8 cellular contexts compared by ENCODE assay signal in the genomic region with DNA sequence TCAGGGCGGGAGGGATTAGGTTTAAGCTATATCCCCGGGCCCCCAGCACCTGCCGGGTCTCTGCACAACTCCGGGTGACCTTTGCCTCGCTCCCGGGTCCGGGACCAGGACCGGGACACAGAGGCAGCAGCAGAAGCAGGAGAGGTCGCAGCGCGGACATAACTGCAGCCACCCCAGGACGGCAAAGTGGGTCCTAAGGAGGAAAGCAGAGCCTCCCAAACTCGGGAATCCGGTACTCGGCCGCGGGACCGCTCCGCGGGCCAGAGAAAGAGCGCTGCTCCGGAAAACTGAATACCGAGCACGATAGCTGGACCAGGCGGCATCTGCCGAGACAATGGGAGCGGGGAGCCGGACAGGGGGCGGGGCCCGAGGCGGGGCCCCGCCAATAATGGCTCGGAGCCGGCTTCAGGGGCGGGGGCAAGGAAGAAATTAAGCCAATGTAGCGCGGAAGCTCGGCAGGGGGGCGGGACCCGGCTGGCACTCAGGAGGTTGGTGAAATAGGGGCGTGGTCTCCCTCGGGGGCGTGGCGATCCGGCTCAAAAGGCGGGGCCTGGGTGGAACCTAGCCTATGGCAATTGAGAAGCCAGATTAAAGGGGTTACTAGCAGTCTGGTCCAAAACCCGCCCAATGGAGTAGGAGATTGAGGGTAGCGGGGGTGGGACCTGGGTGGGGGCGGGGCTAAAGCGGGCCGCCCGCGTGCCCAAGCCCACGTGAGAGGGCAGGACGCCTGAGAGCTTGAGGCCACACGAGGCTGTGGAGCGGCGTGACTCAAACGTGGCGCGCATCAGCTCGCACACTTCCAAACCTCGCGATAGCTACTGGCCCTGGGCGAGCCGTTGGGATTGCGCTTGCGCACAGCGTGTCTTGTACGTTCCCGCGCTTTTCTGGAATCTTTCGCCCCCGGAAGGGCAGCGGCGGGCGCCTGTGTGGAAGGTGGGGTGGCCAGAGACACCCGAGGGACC. TPM values are rescaled to one million over a fixed set of nuclear protein-coding genes. Genes with fewer than 3 reads are reported as not detected.
DNase-seq lines count a peak whose midpoint lies in the region; ATAC-seq and TF ChIP-seq lines count a peak whose summit lies in the region.

A gene with protein sequence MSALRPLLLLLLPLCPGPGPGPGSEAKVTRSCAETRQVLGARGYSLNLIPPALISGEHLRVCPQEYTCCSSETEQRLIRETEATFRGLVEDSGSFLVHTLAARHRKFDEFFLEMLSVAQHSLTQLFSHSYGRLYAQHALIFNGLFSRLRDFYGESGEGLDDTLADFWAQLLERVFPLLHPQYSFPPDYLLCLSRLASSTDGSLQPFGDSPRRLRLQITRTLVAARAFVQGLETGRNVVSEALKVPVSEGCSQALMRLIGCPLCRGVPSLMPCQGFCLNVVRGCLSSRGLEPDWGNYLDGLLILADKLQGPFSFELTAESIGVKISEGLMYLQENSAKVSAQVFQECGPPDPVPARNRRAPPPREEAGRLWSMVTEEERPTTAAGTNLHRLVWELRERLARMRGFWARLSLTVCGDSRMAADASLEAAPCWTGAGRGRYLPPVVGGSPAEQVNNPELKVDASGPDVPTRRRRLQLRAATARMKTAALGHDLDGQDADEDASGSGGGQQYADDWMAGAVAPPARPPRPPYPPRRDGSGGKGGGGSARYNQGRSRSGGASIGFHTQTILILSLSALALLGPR (minus strand): TSS at position 342 of the 962 bp plus-strand sequence. CDS start 182 bp downstream, at position 160.
A gene with protein sequence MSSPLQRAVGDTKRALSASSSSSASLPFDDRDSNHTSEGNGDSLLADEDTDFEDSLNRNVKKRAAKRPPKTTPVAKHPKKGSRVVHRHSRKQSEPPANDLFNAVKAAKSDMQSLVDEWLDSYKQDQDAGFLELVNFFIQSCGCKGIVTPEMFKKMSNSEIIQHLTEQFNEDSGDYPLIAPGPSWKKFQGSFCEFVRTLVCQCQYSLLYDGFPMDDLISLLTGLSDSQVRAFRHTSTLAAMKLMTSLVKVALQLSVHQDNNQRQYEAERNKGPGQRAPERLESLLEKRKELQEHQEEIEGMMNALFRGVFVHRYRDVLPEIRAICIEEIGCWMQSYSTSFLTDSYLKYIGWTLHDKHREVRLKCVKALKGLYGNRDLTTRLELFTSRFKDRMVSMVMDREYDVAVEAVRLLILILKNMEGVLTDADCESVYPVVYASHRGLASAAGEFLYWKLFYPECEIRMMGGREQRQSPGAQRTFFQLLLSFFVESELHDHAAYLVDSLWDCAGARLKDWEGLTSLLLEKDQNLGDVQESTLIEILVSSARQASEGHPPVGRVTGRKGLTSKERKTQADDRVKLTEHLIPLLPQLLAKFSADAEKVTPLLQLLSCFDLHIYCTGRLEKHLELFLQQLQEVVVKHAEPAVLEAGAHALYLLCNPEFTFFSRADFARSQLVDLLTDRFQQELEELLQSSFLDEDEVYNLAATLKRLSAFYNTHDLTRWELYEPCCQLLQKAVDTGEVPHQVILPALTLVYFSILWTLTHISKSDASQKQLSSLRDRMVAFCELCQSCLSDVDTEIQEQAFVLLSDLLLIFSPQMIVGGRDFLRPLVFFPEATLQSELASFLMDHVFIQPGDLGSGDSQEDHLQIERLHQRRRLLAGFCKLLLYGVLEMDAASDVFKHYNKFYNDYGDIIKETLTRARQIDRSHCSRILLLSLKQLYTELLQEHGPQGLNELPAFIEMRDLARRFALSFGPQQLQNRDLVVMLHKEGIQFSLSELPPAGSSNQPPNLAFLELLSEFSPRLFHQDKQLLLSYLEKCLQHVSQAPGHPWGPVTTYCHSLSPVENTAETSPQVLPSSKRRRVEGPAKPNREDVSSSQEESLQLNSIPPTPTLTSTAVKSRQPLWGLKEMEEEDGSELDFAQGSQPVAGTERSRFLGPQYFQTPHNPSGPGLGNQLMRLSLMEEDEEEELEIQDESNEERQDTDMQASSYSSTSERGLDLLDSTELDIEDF (plus strand): TSS at position 879 of the 962 bp plus-strand sequence. CDS start 2,639 bp downstream, outside the sequence.

- CTCF ChIA-PET in activated naive CD4-positive, alpha-beta T cell treated with anti-CD3 and anti-CD28 coated beads, Interleukin-2, amount 10 ng/mL, durations not matched to agents 7 days and 5 days (lab: Charles Lee): interaction anchor here (1.3 to 2.5 kb wide), 3 partner anchors 10 to 34 kb away, joined by 4 to 8 read pairs (median 5); a partner anchor contains a TSS

- H3K4me3 Mint-ChIP-seq in HFFc6: peak within 1 kb of the TSS; percentile 85
- H3K4me3 Mint-ChIP-seq in activated naive CD4-positive, alpha-beta T cell treated with anti-CD3 and anti-CD28 coated beads, Interleukin-2, amount 10 ng/mL, durations not matched to agents 7 days and 5 days: peak within 1 kb of the TSS; percentile 75
- H3K4me3 Mint-ChIP-seq in glutamatergic neuron (ENCODE audit: unreplicated experiment): peak within 1 kb of the TSS; percentile 98

- no peaks in the 10 kb centered on the region for H4K20me1 ChIP-seq in osteoblast (ENCODE audit: insufficient read depth, low read length)

- peak within 1 kb of the TSS; percentile 94 for H2AFZ ChIP-seq in osteoblast (ENCODE audit: low read length)

- H3K27ac Mint-ChIP-seq in HFFc6 (no peak within 1 kb of the TSS), glutamatergic neuron (ENCODE audit: unreplicated experiment) (peak within 1 kb of the TSS; percentile 94)
- H3K27ac Mint-ChIP-seq in activated naive CD4-positive, alpha-beta T cell treated with anti-CD3 and anti-CD28 coated beads, Interleukin-2, amount 10 ng/mL, durations not matched to agents 7 days and 5 days: peak within 1 kb of the TSS; percentile 42

- H3K36me3 Mint-ChIP-seq in HFFc6 (ENCODE audit: low read depth) (no peaks in the 10 kb centered on the region), glutamatergic neuron (ENCODE audit: unreplicated experiment) (peaks cover 8% of the 10 kb centered on the region)
- H3K36me3 Mint-ChIP-seq in activated naive CD4-positive, alpha-beta T cell treated with anti-CD3 and anti-CD28 coated beads, Interleukin-2, amount 10 ng/mL, durations not matched to agents 7 days and 5 days: peaks cover 11% of the 10 kb centered on the region

- H3K27me3 ChIP-seq in osteoblast (ENCODE audit: insufficient read depth, low read length): peaks cover 5% of the 10 kb centered on the region
- H3K27me3 ChIP-seq in thoracic aorta (replicated peaks; ENCODE audit: insufficient read depth): no peaks in the 10 kb centered on the region

- H3K36me3 ChIP-seq in osteoblast (ENCODE audit: insufficient read depth, low read length) (no peaks in the 10 kb centered on the region), thoracic aorta (no peaks in the 10 kb centered on the region)

- H3K4me1 Mint-ChIP-seq in HFFc6 (ENCODE audit: low read depth): no peaks in the 10 kb centered on the region; the same call in 1 of the 2 replicates
- H3K4me1 Mint-ChIP-seq in activated naive CD4-positive, alpha-beta T cell treated with anti-CD3 and anti-CD28 coated beads, Interleukin-2, amount 10 ng/mL, durations not matched to agents 7 days and 5 days: peaks cover 74% of the 10 kb centered on the region
- H3K4me1 Mint-ChIP-seq in glutamatergic neuron (ENCODE audit: low read depth, unreplicated experiment): peaks cover 12% of the 10 kb centered on the region

- peaks cover 14% of the 10 kb centered on the region for H3K27me3 Mint-ChIP-seq in HFFc6 (ENCODE audit: insufficient read depth)
- H3K27me3 Mint-ChIP-seq in activated naive CD4-positive, alpha-beta T cell treated with anti-CD3 and anti-CD28 coated beads, Interleukin-2, amount 10 ng/mL, durations not matched to agents 7 days and 5 days: peaks cover 40% of the 10 kb centered on the region
- H3K27me3 Mint-ChIP-seq in glutamatergic neuron (ENCODE audit: unreplicated experiment): peaks cover 13% of the 10 kb centered on the region

- H3K79me2 ChIP-seq in osteoblast (ENCODE audit: insufficient read depth, low read length): no peaks in the 10 kb centered on the region

- no peaks in the 10 kb centered on the region for H3K9me3 ChIP-seq in osteoblast (ENCODE audit: low read depth, low read length)
- H3K9me3 ChIP-seq in thoracic aorta: no peaks in the 10 kb centered on the region

- peak within 1 kb of the TSS; percentile 76 for H3K4me3 ChIP-seq in osteoblast (ENCODE audit: insufficient read depth, low read length)
- H3K4me3 ChIP-seq in thoracic aorta: peak within 1 kb of the TSS; percentile 84

- H3K27ac ChIP-seq in osteoblast (ENCODE audit: low read depth, low read length): no peak within 1 kb of the TSS
- no peak within 1 kb of the TSS for H3K27ac ChIP-seq in thoracic aorta

- H3K4me1 ChIP-seq in osteoblast (ENCODE audit: insufficient read depth, low read length): peaks cover 5% of the 10 kb centered on the region
- peaks cover 6 to 14% of the 10 kb centered on the region in 2 donors for H3K4me1 ChIP-seq in thoracic aorta (ENCODE audit: control insufficient read depth in 1 of 2, low read depth in 2 of 2)

- DNase-seq in GM04504 (ENCODE audit: low read depth) (peak; percentile 91), HFFc6 (peak; percentile 91), NAMALWA (ENCODE audit: low spot score) (peak; percentile 100), SK-N-DZ (ENCODE audit: low spot score) (peak; percentile 97), glutamatergic neuron (peak; percentile 100), osteoblast (ENCODE audit: insufficient read length, low spot score, missing footprints) (peak; percentile 99), thoracic aorta (ENCODE audit: low spot score) (peak; percentile 78)
- peak; percentile 99 for DNase-seq in activated naive CD4-positive, alpha-beta T cell treated with anti-CD3 and anti-CD28 coated beads, Interleukin-2, amount 10 ng/mL, durations not matched to agents 7 days and 5 days

- no peak for TF ChIP-seq CTCF in HFFc6 (IDR thresholded peaks at IDR 0.05)
- TF ChIP-seq CTCF in glutamatergic neuron (IDR thresholded peaks at IDR 0.05; ENCODE audit: partially characterized antibody, unreplicated experiment): no peak
- no peak for TF ChIP-seq CTCF in osteoblast (IDR thresholded peaks at IDR 0.05; ENCODE audit: extremely low read depth, low read depth, low read length)
- no peak for TF ChIP-seq CTCF in thoracic aorta (IDR thresholded peaks at IDR 0.05)

- ATAC-seq in thoracic aorta (ENCODE audit: insufficient number of reproducible peaks, low FRiP score, low read depth): peak; percentile 86

- peak within 1 kb of the TSS; percentile 91 for H3K4me2 ChIP-seq in osteoblast (ENCODE audit: insufficient read depth, low read length)

- no peaks in the 10 kb centered on the region for H3K9me3 Mint-ChIP-seq in HFFc6
- H3K9me3 Mint-ChIP-seq in activated naive CD4-positive, alpha-beta T cell treated with anti-CD3 and anti-CD28 coated beads, Interleukin-2, amount 10 ng/mL, durations not matched to agents 7 days and 5 days: peaks cover 7% of the 10 kb centered on the region
- peaks cover 12% of the 10 kb centered on the region for H3K9me3 Mint-ChIP-seq in glutamatergic neuron (ENCODE audit: unreplicated experiment)

RNA-seq across cellular contexts. Expression of the first gene that starts in this region (rescaled TPM):
- 1 to 10 TPM in 3 of 6 experiments, under 1 TPM in 3; 0.57 to 1.4 (median 0.86) TPM for total RNA-seq in HFFc6 (2021; fragmentation: NEBNext Ultra II Directional; extraction: Animal tissue kit (Norgen Biotek cat#: 25700))
- 109 and 118 TPM in 2 replicates for polyA plus RNA-seq in SK-N-DZ (2014; cell fraction: cytosol; rRNA removed)
- 183 and 215 TPM in 2 replicates for polyA plus RNA-seq in SK-N-DZ (2014; cell fraction: nucleus; rRNA removed)
- total RNA-seq in glutamatergic neuron (ENCODE audit: unreplicated experiment) (530 TPM), osteoblast (1.4 and 1.8 TPM in 2 replicates), thoracic aorta (1 to 10 TPM; 1.8 to 5.0 TPM)

RNA-seq across cellular contexts. Expression of the second gene that starts in this region (rescaled TPM):
- total RNA-seq in HFFc6 (2021; fragmentation: NEBNext Ultra II Directional; extraction: Animal tissue kit (Norgen Biotek cat#: 25700)): under 1 TPM; 0.24 to 0.91 (median 0.43) TPM
- polyA plus RNA-seq in SK-N-DZ (2014; cell fraction: cytosol; rRNA removed): 1.8 and 2.8 TPM in 2 replicates
- polyA plus RNA-seq in SK-N-DZ (2014; cell fraction: nucleus; rRNA removed): 7.9 TPM in 2 replicates
- total RNA-seq in glutamatergic neuron (ENCODE audit: unreplicated experiment): 1.1 TPM
- 0.59 and 1.4 TPM in 2 replicates for total RNA-seq in osteoblast
- total RNA-seq in thoracic aorta: under 1 TPM; 0.56 to 0.95 TPM

Comparison
In these comparisons a context has a peak if more than half of its experiments do, and no peak if none do; other contexts are left out.
1. RNA of the first gene that starts in this region (total RNA-seq): 530 TPM in glutamatergic neuron (single experiment); 1.8 to 5.0 TPM in thoracic aorta, 1.4 to 1.8 TPM in osteoblast and 0.57 to 1.4 TPM in HFFc6; every median in the first group is over 10 times any median in the second.
2. Peak in every context shown above with its lines, with median percentiles within 50 percentile points of each other: DNase-seq and H3K4me3 Mint-ChIP-seq.